In genomic region chr2:219131327-219131726, GRCh38 we compare ENCODE assay signal across 30 cellular contexts.
"Had no signal": no experiment of that assay in that cellular context is flagged by ENCODE, and none has a peak within 500 bp of the region (broad histone marks: within the 10 kb centered on the region; RNA-seq: fewer than 3 reads in every experiment).

No MANE protein-coding gene starts in this region.

- ATAC-seq: activated CD4-positive, alpha-beta T cell treated with anti-CD3 and anti-CD28 coated beads for 36 hours; activated CD8-positive, alpha-beta memory T cell treated with anti-CD3 and anti-CD28 coated beads, Interleukin-2, amount 10 ng/mL, durations not matched to agents 7 days and 5 days; activated CD8-positive, alpha-beta T cell treated with anti-CD3 and anti-CD28 coated beads, Interleukin-2, amount 10 ng/mL, durations not matched to agents 7 days and 5 days; activated naive CD8-positive, alpha-beta T cell treated with anti-CD3 and anti-CD28 coated beads, Interleukin-2, amount 50 U/mL, for 24 hours; body of pancreas; T-helper 17 cell had no signal

- H3K9me3 ChIP-seq: adrenal gland, body of pancreas, esophagus squamous epithelium had no signal

- DNase-seq: activated CD4-positive, alpha-beta memory T cell treated with anti-CD3 and anti-CD28 coated beads for 36 hours; activated CD4-positive, alpha-beta T cell treated with anti-CD3 and anti-CD28 coated beads for 36 hours; activated CD4-positive, alpha-beta T cell treated with anti-CD3 and anti-CD28 coated beads, Interleukin-2, amount 10 ng/mL, durations not matched to agents 24 days and 14 days; activated CD4-positive, CD25-positive, alpha-beta regulatory T cell; activated CD4-positive, CD25-positive, alpha-beta regulatory T cell treated with anti-CD3 and anti-CD28 coated beads, Interleukin-2, amount 50 U/mL, for 72 hours; activated CD8-positive, alpha-beta memory T cell treated with anti-CD3 and anti-CD28 coated beads, Interleukin-2, amount 10 ng/mL, durations not matched to agents 7 days and 5 days; activated CD8-positive, alpha-beta memory T cell treated with anti-CD3 and anti-CD28 coated beads, Interleukin-2, amount 50 U/mL, for 4 hours; activated CD8-positive, alpha-beta T cell treated with anti-CD3 and anti-CD28 coated beads, Interleukin-2, amount 10 ng/mL, durations not matched to agents 7 days and 5 days; activated effector memory CD4-positive, alpha-beta T cell treated with anti-CD3 and anti-CD28 coated beads, Interleukin-2, amount 50 U/mL, for 16 hours; activated naive CD4-positive, alpha-beta T cell treated with anti-CD3 and anti-CD28 coated beads for 36 hours; activated naive CD8-positive, alpha-beta T cell treated with anti-CD3 and anti-CD28 coated beads for 36 hours; activated naive CD8-positive, alpha-beta T cell treated with anti-CD3 and anti-CD28 coated beads, Interleukin-2, amount 50 U/mL, for 24 hours; activated T-cell treated with anti-CD3 and anti-CD28 coated beads, Interleukin-2, amount 50 U/mL, for 1 hour; activated T-cell treated with anti-CD3 and anti-CD28 coated beads, Interleukin-2, amount 50 U/mL, for 48 hours; adrenal gland; amygdala; aorta; body of pancreas; caudate nucleus; effector CD8-positive, alpha-beta T cell; esophagus squamous epithelium; foreskin fibroblast; head of caudate nucleus; T-helper 17 cell; T1000 had no signal

- H3K36me3 ChIP-seq: adrenal gland had no signal

- FAIRE-seq: colon, endometrium, endothelial cell of umbilical vein, frontal cortex had no signal

- H3K27ac ChIP-seq: adrenal gland, body of pancreas, epithelial cell of prostate, esophagus squamous epithelium had no signal

- H3K27me3 ChIP-seq: adrenal gland, body of pancreas, esophagus squamous epithelium had no signal

- H3K4me3 ChIP-seq: adrenal gland, body of pancreas, esophagus squamous epithelium had no signal
